Comparison of ENCODE assay signal across 6 cellular contexts in genomic region chr5:86129009-86129408, GRCh38.
"Had no signal": no experiment of that assay in that cellular context is flagged by ENCODE, and none has a peak within 500 bp of the region (broad histone marks: within the 10 kb centered on the region; RNA-seq: fewer than 3 reads in every experiment).

No MANE protein-coding gene starts in this region.

- H3K9ac ChIP-seq: KMS-11 had no signal

- H3K27ac ChIP-seq: HL-60, KMS-11 had no signal

- H3K4me2 ChIP-seq: KMS-11 had no signal

- DNase-seq: Karpas-422, KBM-7, KG1 had no signal

- FAIRE-seq: HTR-8/SVneo had no signal
